Comparison of ENCODE assay signal across 8 cellular contexts in the genomic region with DNA sequence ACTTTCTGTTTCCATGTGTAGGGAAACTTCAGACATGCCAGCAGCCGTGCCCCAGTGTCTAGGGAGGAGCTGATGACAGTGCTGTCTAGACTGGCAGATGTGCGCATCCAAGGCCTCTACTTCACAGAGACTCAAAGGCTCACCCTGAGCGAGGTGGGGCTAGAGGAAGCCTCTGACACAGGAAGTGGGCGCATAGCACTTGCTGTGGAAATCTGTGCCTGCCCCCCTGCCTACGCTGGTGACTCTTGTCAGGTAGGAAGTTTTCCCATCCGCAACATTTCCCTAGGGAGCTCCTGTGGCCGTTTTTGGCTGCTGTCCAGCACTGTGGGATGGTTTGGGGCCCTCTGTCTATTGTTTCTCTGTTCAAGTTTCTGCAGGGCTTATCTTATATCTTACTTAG.
A peak's percentile ranks its signal among the peaks of the same experiment; 100 is the strongest.
DNase-seq lines count a peak whose midpoint lies in the region; ATAC-seq and TF ChIP-seq lines count a peak whose summit lies in the region.

No MANE protein-coding gene starts in this region.

- in situ Hi-C loops in transverse colon (cut with MboI; ENCODE audit: low pct_ligation_motif_present in 1 of 4, low pct_unique_long_range_greater_than_20kb in 1 of 4, low sequenced_read_pairs in 3 of 4) = no loop called here

- TF ChIP-seq CTCF in transverse colon (IDR thresholded peaks at IDR 0.05) = no peak

- peak overlapping the region in 1 of 4 donors; percentile 6 for H3K4me3 ChIP-seq in transverse colon

- no peaks in the 10 kb centered on the region for H3K9me3 ChIP-seq in transverse colon

- DNase-seq in COR-L47 (lab: John Stamatoyannopoulos, UW) (peak; percentile 86), NCI-H226 (peak; percentile 49), activated T-cell treated with anti-CD3 and anti-CD28 coated beads for 1 hour (ENCODE audit: low read depth) (peak; percentile 59), left kidney (ENCODE audit: low read depth, low spot score) (peak; percentile 55), transverse colon (peak; percentile 71), RKO (ENCODE audit: low spot score) (no peak)

- no peaks in the 10 kb centered on the region for H3K36me3 ChIP-seq in transverse colon

- 43% methylated on average over 7 of the region's 7 CpGs; no CpG with 5 or more reads in 1 of the 2 donors for WGBS in transverse colon (ENCODE audit: low coverage in 1 of 2), 2 donors

- H3K4me1 ChIP-seq in transverse colon = peaks cover 5 to 28% (median 24%) of the 10 kb centered on the region in 4 donors

- ATAC-seq in GM21825 (IDR thresholded peaks at IDR 0.05; ENCODE audit: unreplicated experiment) = peak; percentile 83
- no peak for ATAC-seq in GM21717 (IDR thresholded peaks at IDR 0.05; ENCODE audit: unreplicated experiment)

- no peak for TF ChIP-seq EP300 in transverse colon (IDR thresholded peaks at IDR 0.05; ENCODE audit: low read depth)

- intact Hi-C loops in transverse colon (cut with DNase I; ENCODE audit: low total_unique reads) = no loop called here

- no peak for TF ChIP-seq POLR2A in transverse colon (IDR thresholded peaks at IDR 0.05)

- H3K27ac ChIP-seq in transverse colon = peak overlapping the region; percentile 78 to 79 (median 78)

- H3K27me3 ChIP-seq in transverse colon = no peaks in the 10 kb centered on the region
